In genomic region chr18:34696681-34697080, GRCh38 we compare ENCODE assay signal across 18 cellular contexts. TPM values are rescaled to one million over a fixed set of nuclear protein-coding genes. Genes with fewer than 3 reads are reported as not detected.
"Had no signal": no experiment of that assay in that cellular context is flagged by ENCODE, and none has a peak within 500 bp of the region (broad histone marks: within the 10 kb centered on the region; RNA-seq: fewer than 3 reads in every experiment).

No MANE protein-coding gene starts in this region.

- ATAC-seq: effector memory CD8-positive, alpha-beta T cell; left colon; left ventricle myocardium superior; mucosa of descending colon; naive thymus-derived CD8-positive, alpha-beta T cell; sciatic nerve; stimulated activated naive B cell treated with anti-CD40 and anti-IgM and Interleukin-4, amounts not matched to agents 10 μg/mL and 1 μg/mL and 100 μg/mL, for 72 hours had no signal

- H3K27me3 Mint-ChIP-seq: dendritic cell treated with granulocyte-macrophage colony-stimulating factor and Interleukin-4, amounts not matched to agents 40 ng/mL and 50 ng/mL, for 4 days had no signal

- H3K4me3 ChIP-seq: esophagus squamous epithelium, lung, mucosa of descending colon, stomach, thoracic aorta, transverse colon had no signal

- H3K36me3 Mint-ChIP-seq: naive thymus-derived CD8-positive, alpha-beta T cell; stimulated activated naive B cell treated with anti-CD40 and anti-IgM and Interleukin-4, amounts not matched to agents 10 μg/mL and 1 μg/mL and 100 μg/mL, for 72 hours had no signal

- H3K9me3 Mint-ChIP-seq: dendritic cell treated with granulocyte-macrophage colony-stimulating factor and Interleukin-4, amounts not matched to agents 40 ng/mL and 50 ng/mL, for 4 days; effector memory CD8-positive, alpha-beta T cell; naive thymus-derived CD8-positive, alpha-beta T cell; stimulated activated naive B cell treated with anti-CD40 and anti-IgM and Interleukin-4, amounts not matched to agents 10 μg/mL and 1 μg/mL and 100 μg/mL, for 72 hours had no signal

- DNase-seq: effector memory CD8-positive, alpha-beta T cell; esophagus squamous epithelium; left colon; left ventricle myocardium superior; mucosa of descending colon; naive thymus-derived CD8-positive, alpha-beta T cell; stimulated activated CD4-positive, alpha-beta T cell treated with anti-CD3 and anti-CD28 coated beads, Interleukin-2, amount 100 ng/mL, for 24 hours; stimulated activated CD4-positive, alpha-beta T cell treated with anti-CD3 and anti-CD28 coated beads, Interleukin-4, amount 100 ng/mL, for 4 hours; stimulated activated naive B cell treated with anti-CD40 and anti-IgM and Interleukin-4, amounts not matched to agents 10 μg/mL and 1 μg/mL and 100 μg/mL, for 72 hours; stomach; substantia nigra; transverse colon had no signal

- FAIRE-seq: colon had no signal

- H3K27ac Mint-ChIP-seq: dendritic cell treated with granulocyte-macrophage colony-stimulating factor and Interleukin-4, amounts not matched to agents 40 ng/mL and 50 ng/mL, for 4 days; effector memory CD8-positive, alpha-beta T cell; naive thymus-derived CD8-positive, alpha-beta T cell; stimulated activated naive B cell treated with anti-CD40 and anti-IgM and Interleukin-4, amounts not matched to agents 10 μg/mL and 1 μg/mL and 100 μg/mL, for 72 hours had no signal

- H3K9me3 ChIP-seq: esophagus squamous epithelium, mucosa of descending colon, neutrophil, stomach, thoracic aorta, transverse colon had no signal

- H3K4me1 Mint-ChIP-seq: naive thymus-derived CD8-positive, alpha-beta T cell; stimulated activated naive B cell treated with anti-CD40 and anti-IgM and Interleukin-4, amounts not matched to agents 10 μg/mL and 1 μg/mL and 100 μg/mL, for 72 hours had no signal

- H3K36me3 ChIP-seq: esophagus squamous epithelium, neutrophil, stomach, thoracic aorta, transverse colon had no signal

- H3K27me3 ChIP-seq: esophagus squamous epithelium, stomach, transverse colon had no signal

- H3K4me3 Mint-ChIP-seq: dendritic cell treated with granulocyte-macrophage colony-stimulating factor and Interleukin-4, amounts not matched to agents 40 ng/mL and 50 ng/mL, for 4 days; effector memory CD8-positive, alpha-beta T cell; naive thymus-derived CD8-positive, alpha-beta T cell; stimulated activated naive B cell treated with anti-CD40 and anti-IgM and Interleukin-4, amounts not matched to agents 10 μg/mL and 1 μg/mL and 100 μg/mL, for 72 hours had no signal

- H3K4me1 ChIP-seq: stomach, transverse colon had no signal

- H3K27ac ChIP-seq: esophagus squamous epithelium, neutrophil, stomach, thoracic aorta, transverse colon had no signal

RNA-seq across cellular contexts. Expression of gene DTNA, which starts 13.4 kb away (rescaled TPM):
- total RNA-seq: naive thymus-derived CD8-positive, alpha-beta T cell had no signal
- polyA plus RNA-seq: naive thymus-derived CD8-positive, alpha-beta T cell had no signal
